In genomic region chr20:38970302-38970701, GRCh38 we compare ENCODE assay signal across 1 cellular context.
TF ChIP-seq lines count a peak whose summit lies in the region.

No MANE protein-coding gene starts in this region.

TF ChIP-seq in A549, 52 proteins besides CTCF, POLR2A, EP300 and RAD21 (continued from another document):
- TF ChIP-seq HOXA7 (CRISPR knock-in tag; IDR thresholded peaks at IDR 0.05) (no peak), TP53 (CRISPR knock-in tag; IDR thresholded peaks at IDR 0.05) (no peak), SMC3 (IDR thresholded peaks at IDR 0.05) (no peak)
